2 cellular contexts compared by ENCODE assay signal in genomic region chr4:102288497-102288896, GRCh38.
A peak's percentile ranks its signal among the peaks of the same experiment; 100 is the strongest.
TF ChIP-seq lines count a peak whose summit lies in the region.

No MANE protein-coding gene starts in this region.

TF ChIP-seq in HepG2, 621 proteins besides CTCF, POLR2A, EP300 and RAD21:
- TF ChIP-seq MAFK (conservative IDR thresholded peaks at IDR 0.05 in 1 of 2, IDR thresholded peaks at IDR 0.05 in 1 of 2; ENCODE audit: low read length in 2 of 2) (peak; percentile 80 to 84), PRDM4 (CRISPR knock-in tag; IDR thresholded peaks at IDR 0.05; ENCODE audit: borderline replicate concordance) (no peak), MAFF (IDR thresholded peaks at IDR 0.05; ENCODE audit: low read depth, low read length) (peak; percentile 79)

TF ChIP-seq in K562, 482 proteins besides CTCF, POLR2A, EP300 and RAD21:
- TF ChIP-seq MAFK (IDR thresholded peaks at IDR 0.05; ENCODE audit: low read length): peak; percentile 31; the same call in 1 of the 2 replicates
- TF ChIP-seq CXXC5 (CRISPR knock-in tag; IDR thresholded peaks at IDR 0.05): no peak
- TF ChIP-seq BMI1 (IDR thresholded peaks at IDR 0.05; ENCODE audit: low read length): no peak
- TF ChIP-seq ZNF316 (IDR thresholded peaks at IDR 0.05): peak; percentile 76
- peak; percentile 49 for TF ChIP-seq MAFF (IDR thresholded peaks at IDR 0.05; ENCODE audit: low read length)
- TF ChIP-seq C11orf30 (IDR thresholded peaks at IDR 0.05; ENCODE audit: low read depth): peak; percentile 61; the same call in 1 of the 2 replicates
